1 cellular context compared by ENCODE assay signal in genomic region chr3:101676765-101677435, GRCh38.
A peak's percentile ranks its signal among the peaks of the same experiment; 100 is the strongest.
TF ChIP-seq lines count a peak whose summit lies in the region.

A gene with protein sequence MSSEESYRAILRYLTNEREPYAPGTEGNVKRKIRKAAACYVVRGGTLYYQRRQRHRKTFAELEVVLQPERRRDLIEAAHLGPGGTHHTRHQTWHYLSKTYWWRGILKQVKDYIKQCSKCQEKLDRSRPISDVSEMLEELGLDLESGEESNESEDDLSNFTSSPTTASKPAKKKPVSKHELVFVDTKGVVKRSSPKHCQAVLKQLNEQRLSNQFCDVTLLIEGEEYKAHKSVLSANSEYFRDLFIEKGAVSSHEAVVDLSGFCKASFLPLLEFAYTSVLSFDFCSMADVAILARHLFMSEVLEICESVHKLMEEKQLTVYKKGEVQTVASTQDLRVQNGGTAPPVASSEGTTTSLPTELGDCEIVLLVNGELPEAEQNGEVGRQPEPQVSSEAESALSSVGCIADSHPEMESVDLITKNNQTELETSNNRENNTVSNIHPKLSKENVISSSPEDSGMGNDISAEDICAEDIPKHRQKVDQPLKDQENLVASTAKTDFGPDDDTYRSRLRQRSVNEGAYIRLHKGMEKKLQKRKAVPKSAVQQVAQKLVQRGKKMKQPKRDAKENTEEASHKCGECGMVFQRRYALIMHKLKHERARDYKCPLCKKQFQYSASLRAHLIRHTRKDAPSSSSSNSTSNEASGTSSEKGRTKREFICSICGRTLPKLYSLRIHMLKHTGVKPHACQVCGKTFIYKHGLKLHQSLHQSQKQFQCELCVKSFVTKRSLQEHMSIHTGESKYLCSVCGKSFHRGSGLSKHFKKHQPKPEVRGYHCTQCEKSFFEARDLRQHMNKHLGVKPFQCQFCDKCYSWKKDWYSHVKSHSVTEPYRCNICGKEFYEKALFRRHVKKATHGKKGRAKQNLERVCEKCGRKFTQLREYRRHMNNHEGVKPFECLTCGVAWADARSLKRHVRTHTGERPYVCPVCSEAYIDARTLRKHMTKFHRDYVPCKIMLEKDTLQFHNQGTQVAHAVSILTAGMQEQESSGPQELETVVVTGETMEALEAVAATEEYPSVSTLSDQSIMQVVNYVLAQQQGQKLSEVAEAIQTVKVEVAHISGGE (minus strand): TSS chr3:101677132. CDS start chr3:101676914, 218 bp downstream.

TF ChIP-seq in HepG2, 621 proteins besides CTCF, POLR2A, EP300 and RAD21 (continued from another document and continues in another):
- TF ChIP-seq AHDC1 (CRISPR knock-in tag; IDR thresholded peaks at IDR 0.05; ENCODE audit: borderline replicate concordance), result 0 out of 2 replicates have a peak, but pooled peaks have one; percentile 10
- TF ChIP-seq ZNF598 (CRISPR knock-in tag; IDR thresholded peaks at IDR 0.05; ENCODE audit: borderline replicate concordance), result peak; percentile 85; the same call in 1 of the 2 replicates
- peak; percentile 53; the same call in 1 of the 2 replicates for TF ChIP-seq MIER3 (CRISPR knock-in tag; IDR thresholded peaks at IDR 0.05; ENCODE audit: borderline replicate concordance)
- TF ChIP-seq, protein P1, sequence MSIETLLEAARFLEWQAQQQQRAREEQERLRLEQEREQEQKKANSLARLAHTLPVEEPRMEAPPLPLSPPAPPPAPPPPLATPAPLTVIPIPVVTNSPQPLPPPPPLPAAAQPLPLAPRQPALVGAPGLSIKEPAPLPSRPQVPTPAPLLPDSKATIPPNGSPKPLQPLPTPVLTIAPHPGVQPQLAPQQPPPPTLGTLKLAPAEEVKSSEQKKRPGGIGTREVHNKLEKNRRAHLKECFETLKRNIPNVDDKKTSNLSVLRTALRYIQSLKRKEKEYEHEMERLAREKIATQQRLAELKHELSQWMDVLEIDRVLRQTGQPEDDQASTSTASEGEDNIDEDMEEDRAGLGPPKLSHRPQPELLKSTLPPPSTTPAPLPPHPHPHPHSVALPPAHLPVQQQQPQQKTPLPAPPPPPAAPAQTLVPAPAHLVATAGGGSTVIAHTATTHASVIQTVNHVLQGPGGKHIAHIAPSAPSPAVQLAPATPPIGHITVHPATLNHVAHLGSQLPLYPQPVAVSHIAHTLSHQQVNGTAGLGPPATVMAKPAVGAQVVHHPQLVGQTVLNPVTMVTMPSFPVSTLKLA (IDR thresholded peaks at IDR 0.05), result peak; percentile 86
- no peak for TF ChIP-seq NFE2 (CRISPR knock-in tag; IDR thresholded peaks at IDR 0.05)
- TF ChIP-seq NCOR1 (IDR thresholded peaks at IDR 0.05; ENCODE audit: borderline replicate concordance, low read length), result peak; percentile 46; the same call in 1 of the 2 replicates
- TF ChIP-seq ZBTB20 (CRISPR knock-in tag; IDR thresholded peaks at IDR 0.05; ENCODE audit: borderline replicate concordance, low read depth), result no peak; the same call in 1 of the 2 replicates
- peak; percentile 15 for TF ChIP-seq ZBTB34 (CRISPR knock-in tag; IDR thresholded peaks at IDR 0.05)
- peak; percentile 89 for TF ChIP-seq POGZ (CRISPR knock-in tag; IDR thresholded peaks at IDR 0.05)
- TF ChIP-seq ZZZ3 (CRISPR knock-in tag; IDR thresholded peaks at IDR 0.05; ENCODE audit: borderline replicate concordance), result 0 out of 2 replicates have a peak, but pooled peaks have one; percentile 38
- no peak; the same call in 1 of the 2 replicates for TF ChIP-seq RXRB (CRISPR knock-in tag; IDR thresholded peaks at IDR 0.05; ENCODE audit: borderline replicate concordance)
- no peak for TF ChIP-seq CC2D1A (CRISPR knock-in tag; IDR thresholded peaks at IDR 0.05)
- TF ChIP-seq, protein P2, sequence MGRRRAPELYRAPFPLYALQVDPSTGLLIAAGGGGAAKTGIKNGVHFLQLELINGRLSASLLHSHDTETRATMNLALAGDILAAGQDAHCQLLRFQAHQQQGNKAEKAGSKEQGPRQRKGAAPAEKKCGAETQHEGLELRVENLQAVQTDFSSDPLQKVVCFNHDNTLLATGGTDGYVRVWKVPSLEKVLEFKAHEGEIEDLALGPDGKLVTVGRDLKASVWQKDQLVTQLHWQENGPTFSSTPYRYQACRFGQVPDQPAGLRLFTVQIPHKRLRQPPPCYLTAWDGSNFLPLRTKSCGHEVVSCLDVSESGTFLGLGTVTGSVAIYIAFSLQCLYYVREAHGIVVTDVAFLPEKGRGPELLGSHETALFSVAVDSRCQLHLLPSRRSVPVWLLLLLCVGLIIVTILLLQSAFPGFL (CRISPR knock-in tag; IDR thresholded peaks at IDR 0.05), result no peak
- TF ChIP-seq SUZ12 (IDR thresholded peaks at IDR 0.05; ENCODE audit: low read depth, low read length), result no peak
- no peak for TF ChIP-seq ZNF7 (CRISPR knock-in tag; IDR thresholded peaks at IDR 0.05)
- TF ChIP-seq ZNF274 (CRISPR knock-in tag; IDR thresholded peaks at IDR 0.05), result no peak
- TF ChIP-seq MEF2D (CRISPR knock-in tag; IDR thresholded peaks at IDR 0.05), result peak; percentile 67; the same call in 1 of the 2 replicates
- TF ChIP-seq CENPT (CRISPR knock-in tag; IDR thresholded peaks at IDR 0.05; ENCODE audit: low read depth), result no peak
- no peak for TF ChIP-seq MAFG (CRISPR knock-in tag; IDR thresholded peaks at IDR 0.05)
- no peak for TF ChIP-seq KDM4B (CRISPR knock-in tag; IDR thresholded peaks at IDR 0.05)
- no peak for TF ChIP-seq IKZF4 (CRISPR knock-in tag; IDR thresholded peaks at IDR 0.05; ENCODE audit: borderline replicate concordance, low read depth, not compliant biosample characterization)
- TF ChIP-seq ATM (IDR thresholded peaks at IDR 0.05; ENCODE audit: borderline replicate concordance), result no peak
- peak; percentile 73; the same call in 1 of the 2 replicates for TF ChIP-seq FOXJ3 (CRISPR knock-in tag; IDR thresholded peaks at IDR 0.05; ENCODE audit: borderline replicate concordance)
- 0 out of 2 replicates have a peak, but pooled peaks have one; percentile 20 for TF ChIP-seq ZNF761 (CRISPR knock-in tag; conservative IDR thresholded peaks at IDR 0.05)
- TF ChIP-seq SKI (IDR thresholded peaks at IDR 0.05; ENCODE audit: partially characterized antibody), result peak; percentile 13
- peak; percentile 89 for TF ChIP-seq ASH2L (IDR thresholded peaks at IDR 0.05; ENCODE audit: insufficient read length, low read depth, low read length)
- TF ChIP-seq CENPBD1 (CRISPR knock-in tag; IDR thresholded peaks at IDR 0.05; ENCODE audit: borderline replicate concordance, low read depth), result no peak
- no peak for TF ChIP-seq ZBTB37 (CRISPR knock-in tag; IDR thresholded peaks at IDR 0.05)
- TF ChIP-seq TAF15 (IDR thresholded peaks at IDR 0.05; ENCODE audit: low read depth, low read length, poor library complexity, severe bottlenecking), result no peak
- TF ChIP-seq ZNF619 (CRISPR knock-in tag; IDR thresholded peaks at IDR 0.05), result no peak
- peak; percentile 33 for TF ChIP-seq TBL1XR1 (IDR thresholded peaks at IDR 0.05; ENCODE audit: borderline replicate concordance, low read length, partially characterized antibody)
- TF ChIP-seq, protein P3, sequence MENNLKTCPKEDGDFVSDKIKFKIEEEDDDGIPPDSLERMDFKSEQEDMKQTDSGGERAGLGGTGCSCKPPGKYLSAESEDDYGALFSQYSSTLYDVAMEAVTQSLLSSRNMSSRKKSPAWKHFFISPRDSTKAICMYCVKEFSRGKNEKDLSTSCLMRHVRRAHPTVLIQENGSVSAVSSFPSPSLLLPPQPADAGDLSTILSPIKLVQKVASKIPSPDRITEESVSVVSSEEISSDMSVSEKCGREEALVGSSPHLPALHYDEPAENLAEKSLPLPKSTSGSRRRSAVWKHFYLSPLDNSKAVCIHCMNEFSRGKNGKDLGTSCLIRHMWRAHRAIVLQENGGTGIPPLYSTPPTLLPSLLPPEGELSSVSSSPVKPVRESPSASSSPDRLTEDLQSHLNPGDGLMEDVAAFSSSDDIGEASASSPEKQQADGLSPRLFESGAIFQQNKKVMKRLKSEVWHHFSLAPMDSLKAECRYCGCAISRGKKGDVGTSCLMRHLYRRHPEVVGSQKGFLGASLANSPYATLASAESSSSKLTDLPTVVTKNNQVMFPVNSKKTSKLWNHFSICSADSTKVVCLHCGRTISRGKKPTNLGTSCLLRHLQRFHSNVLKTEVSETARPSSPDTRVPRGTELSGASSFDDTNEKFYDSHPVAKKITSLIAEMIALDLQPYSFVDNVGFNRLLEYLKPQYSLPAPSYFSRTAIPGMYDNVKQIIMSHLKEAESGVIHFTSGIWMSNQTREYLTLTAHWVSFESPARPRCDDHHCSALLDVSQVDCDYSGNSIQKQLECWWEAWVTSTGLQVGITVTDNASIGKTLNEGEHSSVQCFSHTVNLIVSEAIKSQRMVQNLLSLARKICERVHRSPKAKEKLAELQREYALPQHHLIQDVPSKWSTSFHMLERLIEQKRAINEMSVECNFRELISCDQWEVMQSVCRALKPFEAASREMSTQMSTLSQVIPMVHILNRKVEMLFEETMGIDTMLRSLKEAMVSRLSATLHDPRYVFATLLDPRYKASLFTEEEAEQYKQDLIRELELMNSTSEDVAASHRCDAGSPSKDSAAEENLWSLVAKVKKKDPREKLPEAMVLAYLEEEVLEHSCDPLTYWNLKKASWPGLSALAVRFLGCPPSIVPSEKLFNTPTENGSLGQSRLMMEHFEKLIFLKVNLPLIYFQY (CRISPR knock-in tag; IDR thresholded peaks at IDR 0.05; ENCODE audit: borderline replicate concordance), result no peak
- no peak; the same call in 1 of the 2 replicates for TF ChIP-seq SAFB2 (CRISPR knock-in tag; IDR thresholded peaks at IDR 0.05; ENCODE audit: borderline replicate concordance, low read depth)
- TF ChIP-seq, protein P4, sequence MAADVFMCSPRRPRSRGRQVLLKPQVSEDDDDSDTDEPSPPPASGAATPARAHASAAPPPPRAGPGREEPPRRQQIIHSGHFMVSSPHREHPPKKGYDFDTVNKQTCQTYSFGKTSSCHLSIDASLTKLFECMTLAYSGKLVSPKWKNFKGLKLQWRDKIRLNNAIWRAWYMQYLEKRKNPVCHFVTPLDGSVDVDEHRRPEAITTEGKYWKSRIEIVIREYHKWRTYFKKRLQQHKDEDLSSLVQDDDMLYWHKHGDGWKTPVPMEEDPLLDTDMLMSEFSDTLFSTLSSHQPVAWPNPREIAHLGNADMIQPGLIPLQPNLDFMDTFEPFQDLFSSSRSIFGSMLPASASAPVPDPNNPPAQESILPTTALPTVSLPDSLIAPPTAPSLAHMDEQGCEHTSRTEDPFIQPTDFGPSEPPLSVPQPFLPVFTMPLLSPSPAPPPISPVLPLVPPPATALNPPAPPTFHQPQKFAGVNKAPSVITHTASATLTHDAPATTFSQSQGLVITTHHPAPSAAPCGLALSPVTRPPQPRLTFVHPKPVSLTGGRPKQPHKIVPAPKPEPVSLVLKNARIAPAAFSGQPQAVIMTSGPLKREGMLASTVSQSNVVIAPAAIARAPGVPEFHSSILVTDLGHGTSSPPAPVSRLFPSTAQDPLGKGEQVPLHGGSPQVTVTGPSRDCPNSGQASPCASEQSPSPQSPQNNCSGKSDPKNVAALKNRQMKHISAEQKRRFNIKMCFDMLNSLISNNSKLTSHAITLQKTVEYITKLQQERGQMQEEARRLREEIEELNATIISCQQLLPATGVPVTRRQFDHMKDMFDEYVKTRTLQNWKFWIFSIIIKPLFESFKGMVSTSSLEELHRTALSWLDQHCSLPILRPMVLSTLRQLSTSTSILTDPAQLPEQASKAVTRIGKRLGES (CRISPR knock-in tag; IDR thresholded peaks at IDR 0.05; ENCODE audit: borderline replicate concordance), result 0 out of 2 replicates have a peak, but pooled peaks have one; percentile 45
- no peak for TF ChIP-seq ONECUT2 (CRISPR knock-in tag; IDR thresholded peaks at IDR 0.05)
